1 cellular context compared by ENCODE assay signal in the genomic region with DNA sequence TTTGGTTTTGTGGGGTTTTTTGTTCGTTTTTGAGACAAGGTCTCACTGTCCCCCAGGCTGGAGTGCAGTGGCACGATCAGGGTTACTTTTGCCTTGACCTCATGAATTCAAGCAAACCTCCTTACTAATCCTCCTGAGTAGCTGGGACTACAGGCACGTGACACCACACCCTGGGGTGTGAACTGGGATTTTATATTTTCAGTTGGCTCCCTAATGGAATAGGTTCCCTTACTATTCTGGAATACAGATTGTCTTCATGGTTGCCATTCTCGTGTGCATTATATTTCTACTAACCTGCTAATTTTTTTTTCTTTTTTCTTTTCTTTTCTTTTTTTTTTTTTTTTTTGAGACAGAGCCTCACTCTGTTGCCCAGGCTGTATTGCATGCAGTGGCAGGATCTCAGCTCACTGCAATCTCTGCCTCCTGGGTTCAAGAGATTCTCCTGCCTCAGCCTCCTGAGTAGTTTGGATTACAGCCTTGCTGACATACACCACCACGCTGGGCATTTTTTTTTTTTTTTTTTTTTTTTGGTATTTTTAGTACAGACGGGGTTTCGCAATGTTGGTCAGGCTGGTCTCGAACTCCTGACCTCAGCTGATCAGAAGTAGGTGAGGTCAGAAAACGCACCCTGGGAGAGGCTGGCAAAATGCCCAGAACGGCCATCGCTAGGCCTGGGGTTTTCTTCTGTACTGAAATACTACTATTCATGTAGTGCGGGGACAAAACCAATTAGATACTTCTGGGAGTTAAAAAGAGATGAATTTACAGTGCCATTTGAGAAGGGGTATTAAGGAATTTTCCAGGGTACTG.
TF ChIP-seq lines count a peak whose summit lies in the region.

No MANE protein-coding gene starts in this region.

TF ChIP-seq in HEK293T, 16 proteins besides CTCF, POLR2A, EP300 and RAD21:
- peak; percentile 94 for TF ChIP-seq ZNF384 (IDR thresholded peaks at IDR 0.05)
